Comparison of ENCODE assay signal across 8 cellular contexts in the genomic region with DNA sequence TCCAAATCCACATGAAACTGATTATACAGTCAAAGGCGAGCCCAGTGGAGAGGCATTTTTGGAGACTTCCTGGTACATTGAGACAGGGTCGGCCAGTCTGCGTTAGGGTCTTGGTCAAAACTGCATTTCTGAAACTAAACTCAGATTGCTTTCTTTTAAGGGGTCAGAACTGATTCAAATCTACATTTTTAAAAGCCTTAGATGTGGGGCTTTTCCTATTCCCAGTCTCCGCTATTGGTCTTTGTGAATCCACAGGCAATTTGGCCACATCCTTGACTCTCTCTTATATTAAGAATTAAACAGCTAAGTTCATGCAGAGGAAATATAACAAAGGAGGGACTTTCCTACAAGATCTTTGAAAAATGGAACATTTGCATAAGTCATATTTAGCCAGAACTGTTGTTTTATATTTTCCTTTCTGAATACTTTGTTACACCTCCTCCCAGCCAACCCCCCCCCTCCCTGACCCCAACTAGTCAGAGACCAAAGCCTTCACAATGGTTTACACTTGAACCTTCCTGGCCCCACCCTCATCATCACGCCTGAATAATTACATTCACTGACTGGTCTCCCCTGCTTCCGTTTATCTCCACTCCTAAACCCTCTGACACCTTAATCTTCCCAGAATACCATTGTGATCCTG.
DNase-seq lines count a peak whose midpoint lies in the region; ATAC-seq lines count a peak whose summit lies in the region.

No MANE protein-coding gene starts in this region.

- peak; percentile 21 for ATAC-seq in GM19468 (IDR thresholded peaks at IDR 0.05; ENCODE audit: extremely low read depth, unreplicated experiment)
- peak; percentile 48 for ATAC-seq in HG03520 (IDR thresholded peaks at IDR 0.05; ENCODE audit: unreplicated experiment)
- ATAC-seq in effector memory CD8-positive, alpha-beta T cell (replicated peaks), result peak; percentile 39

- H3K4me1 Mint-ChIP-seq in effector memory CD8-positive, alpha-beta T cell (ENCODE audit: low read depth in 2 of 2), result peaks cover 23 to 28% of the 10 kb centered on the region in 2 donors

- DNase-seq in effector memory CD8-positive, alpha-beta T cell, result no peak
- DNase-seq in DMS79 (lab: John Stamatoyannopoulos, UW), result no peak
- no peak for DNase-seq in NCI-H2171 treated with DMSO at 0.1 percent for 48 hours (lab: John Stamatoyannopoulos, UW)
- no peak for DNase-seq in NCI-H1048 (lab: John Stamatoyannopoulos, UW)
- DNase-seq in HPDE6-E6E7 (ENCODE audit: extremely low spot score), result no peak

- peak overlapping the region; percentile 41; the same call in 1 of the 2 replicates for H3K4me3 ChIP-seq in GM08714 (ENCODE audit: low read length)

- H3K27me3 Mint-ChIP-seq in effector memory CD8-positive, alpha-beta T cell, result no peaks in the 10 kb centered on the region

- H3K9me3 Mint-ChIP-seq in effector memory CD8-positive, alpha-beta T cell, result no peaks in the 10 kb centered on the region

- no peaks in the 10 kb centered on the region for H3K36me3 Mint-ChIP-seq in effector memory CD8-positive, alpha-beta T cell (ENCODE audit: insufficient read depth)

- H3K4me3 Mint-ChIP-seq in effector memory CD8-positive, alpha-beta T cell, result peak overlapping the region in 1 of 2 donors; percentile 41

- peak overlapping the region in 1 of 2 donors; percentile 5 for H3K27ac Mint-ChIP-seq in effector memory CD8-positive, alpha-beta T cell
